Comparison of ENCODE assay signal across 1 cellular context in the genomic region with DNA sequence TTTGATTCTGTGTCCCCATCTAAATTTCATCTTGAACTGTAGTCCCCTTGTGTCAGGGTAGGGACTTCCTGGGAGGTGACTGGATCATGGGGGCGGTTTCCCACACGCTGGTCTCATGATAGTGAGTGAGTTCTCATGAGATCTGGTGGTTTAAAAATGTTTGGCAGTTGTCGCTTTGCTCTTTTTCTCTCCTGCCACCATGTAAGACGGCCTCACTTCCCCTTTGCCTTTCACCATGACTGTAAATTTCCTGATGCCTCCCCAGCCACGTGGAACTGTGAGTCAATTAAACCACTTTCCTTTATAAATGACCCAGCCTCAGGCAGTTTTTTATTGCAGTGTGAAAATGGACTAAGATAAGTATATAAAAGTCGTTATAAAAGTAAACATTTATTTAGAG.
TF ChIP-seq lines count a peak whose summit lies in the region.

No MANE protein-coding gene starts in this region.

TF ChIP-seq in K562, 482 proteins besides CTCF, POLR2A, EP300 and RAD21 (continued from another document and continues in another):
- TF ChIP-seq, protein P1, sequence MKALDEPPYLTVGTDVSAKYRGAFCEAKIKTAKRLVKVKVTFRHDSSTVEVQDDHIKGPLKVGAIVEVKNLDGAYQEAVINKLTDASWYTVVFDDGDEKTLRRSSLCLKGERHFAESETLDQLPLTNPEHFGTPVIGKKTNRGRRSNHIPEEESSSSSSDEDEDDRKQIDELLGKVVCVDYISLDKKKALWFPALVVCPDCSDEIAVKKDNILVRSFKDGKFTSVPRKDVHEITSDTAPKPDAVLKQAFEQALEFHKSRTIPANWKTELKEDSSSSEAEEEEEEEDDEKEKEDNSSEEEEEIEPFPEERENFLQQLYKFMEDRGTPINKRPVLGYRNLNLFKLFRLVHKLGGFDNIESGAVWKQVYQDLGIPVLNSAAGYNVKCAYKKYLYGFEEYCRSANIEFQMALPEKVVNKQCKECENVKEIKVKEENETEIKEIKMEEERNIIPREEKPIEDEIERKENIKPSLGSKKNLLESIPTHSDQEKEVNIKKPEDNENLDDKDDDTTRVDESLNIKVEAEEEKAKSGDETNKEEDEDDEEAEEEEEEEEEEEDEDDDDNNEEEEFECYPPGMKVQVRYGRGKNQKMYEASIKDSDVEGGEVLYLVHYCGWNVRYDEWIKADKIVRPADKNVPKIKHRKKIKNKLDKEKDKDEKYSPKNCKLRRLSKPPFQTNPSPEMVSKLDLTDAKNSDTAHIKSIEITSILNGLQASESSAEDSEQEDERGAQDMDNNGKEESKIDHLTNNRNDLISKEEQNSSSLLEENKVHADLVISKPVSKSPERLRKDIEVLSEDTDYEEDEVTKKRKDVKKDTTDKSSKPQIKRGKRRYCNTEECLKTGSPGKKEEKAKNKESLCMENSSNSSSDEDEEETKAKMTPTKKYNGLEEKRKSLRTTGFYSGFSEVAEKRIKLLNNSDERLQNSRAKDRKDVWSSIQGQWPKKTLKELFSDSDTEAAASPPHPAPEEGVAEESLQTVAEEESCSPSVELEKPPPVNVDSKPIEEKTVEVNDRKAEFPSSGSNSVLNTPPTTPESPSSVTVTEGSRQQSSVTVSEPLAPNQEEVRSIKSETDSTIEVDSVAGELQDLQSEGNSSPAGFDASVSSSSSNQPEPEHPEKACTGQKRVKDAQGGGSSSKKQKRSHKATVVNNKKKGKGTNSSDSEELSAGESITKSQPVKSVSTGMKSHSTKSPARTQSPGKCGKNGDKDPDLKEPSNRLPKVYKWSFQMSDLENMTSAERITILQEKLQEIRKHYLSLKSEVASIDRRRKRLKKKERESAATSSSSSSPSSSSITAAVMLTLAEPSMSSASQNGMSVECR (CRISPR knock-in tag; IDR thresholded peaks at IDR 0.05), result no peak
- TF ChIP-seq, protein P2, sequence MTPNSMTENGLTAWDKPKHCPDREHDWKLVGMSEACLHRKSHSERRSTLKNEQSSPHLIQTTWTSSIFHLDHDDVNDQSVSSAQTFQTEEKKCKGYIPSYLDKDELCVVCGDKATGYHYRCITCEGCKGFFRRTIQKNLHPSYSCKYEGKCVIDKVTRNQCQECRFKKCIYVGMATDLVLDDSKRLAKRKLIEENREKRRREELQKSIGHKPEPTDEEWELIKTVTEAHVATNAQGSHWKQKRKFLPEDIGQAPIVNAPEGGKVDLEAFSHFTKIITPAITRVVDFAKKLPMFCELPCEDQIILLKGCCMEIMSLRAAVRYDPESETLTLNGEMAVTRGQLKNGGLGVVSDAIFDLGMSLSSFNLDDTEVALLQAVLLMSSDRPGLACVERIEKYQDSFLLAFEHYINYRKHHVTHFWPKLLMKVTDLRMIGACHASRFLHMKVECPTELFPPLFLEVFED (CRISPR knock-in tag; conservative IDR thresholded peaks at IDR 0.05), result no peak
- 0 out of 2 replicates have a peak, but pooled peaks have one; percentile 71 for TF ChIP-seq ERF (CRISPR knock-in tag; IDR thresholded peaks at IDR 0.05)
- no peak for TF ChIP-seq ZFP36 (IDR thresholded peaks at IDR 0.05; ENCODE audit: low read depth, low read length, partially characterized antibody)
- no peak for TF ChIP-seq RCOR1 (IDR thresholded peaks at IDR 0.05; ENCODE audit: borderline replicate concordance in 1 of 2, low read depth in 2 of 2, low read length in 2 of 2)
- no peak for TF ChIP-seq ESRRB (CRISPR knock-in tag; IDR thresholded peaks at IDR 0.05; ENCODE audit: borderline replicate concordance)
- TF ChIP-seq ZNF3 (CRISPR knock-in tag; IDR thresholded peaks at IDR 0.05), result no peak
- TF ChIP-seq HCFC1 (IDR thresholded peaks at IDR 0.05; ENCODE audit: low read depth, low read length), result no peak
- TF ChIP-seq, protein P3, sequence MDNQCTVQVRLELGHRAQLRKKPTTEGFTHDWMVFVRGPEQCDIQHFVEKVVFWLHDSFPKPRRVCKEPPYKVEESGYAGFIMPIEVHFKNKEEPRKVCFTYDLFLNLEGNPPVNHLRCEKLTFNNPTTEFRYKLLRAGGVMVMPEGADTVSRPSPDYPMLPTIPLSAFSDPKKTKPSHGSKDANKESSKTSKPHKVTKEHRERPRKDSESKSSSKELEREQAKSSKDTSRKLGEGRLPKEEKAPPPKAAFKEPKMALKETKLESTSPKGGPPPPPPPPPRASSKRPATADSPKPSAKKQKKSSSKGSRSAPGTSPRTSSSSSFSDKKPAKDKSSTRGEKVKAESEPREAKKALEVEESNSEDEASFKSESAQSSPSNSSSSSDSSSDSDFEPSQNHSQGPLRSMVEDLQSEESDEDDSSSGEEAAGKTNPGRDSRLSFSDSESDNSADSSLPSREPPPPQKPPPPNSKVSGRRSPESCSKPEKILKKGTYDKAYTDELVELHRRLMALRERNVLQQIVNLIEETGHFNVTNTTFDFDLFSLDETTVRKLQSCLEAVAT (IDR thresholded peaks at IDR 0.05), result no peak
- 0 out of 4 replicates have a peak, but pooled peaks of 1 of the 2 experiments have one; percentile 8 for TF ChIP-seq TRIM24 (IDR thresholded peaks at IDR 0.05)
- TF ChIP-seq ZNF23 (CRISPR knock-in tag; IDR thresholded peaks at IDR 0.05), result no peak
- peak; percentile 77 for TF ChIP-seq ZNF589 (CRISPR knock-in tag; IDR thresholded peaks at IDR 0.05; ENCODE audit: low read depth)
- TF ChIP-seq TEAD4 (IDR thresholded peaks at IDR 0.05; ENCODE audit: low read length), result no peak
- TF ChIP-seq TEAD4 (CRISPR knock-in tag; IDR thresholded peaks at IDR 0.05; ENCODE audit: borderline replicate concordance), result no peak
- TF ChIP-seq, protein P4, sequence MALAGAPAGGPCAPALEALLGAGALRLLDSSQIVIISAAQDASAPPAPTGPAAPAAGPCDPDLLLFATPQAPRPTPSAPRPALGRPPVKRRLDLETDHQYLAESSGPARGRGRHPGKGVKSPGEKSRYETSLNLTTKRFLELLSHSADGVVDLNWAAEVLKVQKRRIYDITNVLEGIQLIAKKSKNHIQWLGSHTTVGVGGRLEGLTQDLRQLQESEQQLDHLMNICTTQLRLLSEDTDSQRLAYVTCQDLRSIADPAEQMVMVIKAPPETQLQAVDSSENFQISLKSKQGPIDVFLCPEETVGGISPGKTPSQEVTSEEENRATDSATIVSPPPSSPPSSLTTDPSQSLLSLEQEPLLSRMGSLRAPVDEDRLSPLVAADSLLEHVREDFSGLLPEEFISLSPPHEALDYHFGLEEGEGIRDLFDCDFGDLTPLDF (CRISPR knock-in tag; IDR thresholded peaks at IDR 0.05), result no peak
- TF ChIP-seq ARID1B (IDR thresholded peaks at IDR 0.05), result no peak
- no peak for TF ChIP-seq SP1 (CRISPR knock-in tag; IDR thresholded peaks at IDR 0.05)
- no peak for TF ChIP-seq CC2D1A (IDR thresholded peaks at IDR 0.05)
- TF ChIP-seq HNRNPL (IDR thresholded peaks at IDR 0.05; ENCODE audit: low read depth, low read length), result no peak
- no peak for TF ChIP-seq ZNF696 (CRISPR knock-in tag; conservative IDR thresholded peaks at IDR 0.05)
- no peak for TF ChIP-seq FOXA3 (CRISPR knock-in tag; conservative IDR thresholded peaks at IDR 0.05 in 1 of 2, IDR thresholded peaks at IDR 0.05 in 1 of 2)
- TF ChIP-seq CREBBP (IDR thresholded peaks at IDR 0.05; ENCODE audit: low read depth, low read length), result no peak
- no peak for TF ChIP-seq ARHGAP35 (IDR thresholded peaks at IDR 0.05; ENCODE audit: partially characterized antibody)
- TF ChIP-seq, protein P5, sequence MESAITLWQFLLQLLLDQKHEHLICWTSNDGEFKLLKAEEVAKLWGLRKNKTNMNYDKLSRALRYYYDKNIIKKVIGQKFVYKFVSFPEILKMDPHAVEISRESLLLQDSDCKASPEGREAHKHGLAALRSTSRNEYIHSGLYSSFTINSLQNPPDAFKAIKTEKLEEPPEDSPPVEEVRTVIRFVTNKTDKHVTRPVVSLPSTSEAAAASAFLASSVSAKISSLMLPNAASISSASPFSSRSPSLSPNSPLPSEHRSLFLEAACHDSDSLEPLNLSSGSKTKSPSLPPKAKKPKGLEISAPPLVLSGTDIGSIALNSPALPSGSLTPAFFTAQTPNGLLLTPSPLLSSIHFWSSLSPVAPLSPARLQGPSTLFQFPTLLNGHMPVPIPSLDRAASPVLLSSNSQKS (CRISPR knock-in tag; IDR thresholded peaks at IDR 0.05), result no peak
- TF ChIP-seq, protein P6, sequence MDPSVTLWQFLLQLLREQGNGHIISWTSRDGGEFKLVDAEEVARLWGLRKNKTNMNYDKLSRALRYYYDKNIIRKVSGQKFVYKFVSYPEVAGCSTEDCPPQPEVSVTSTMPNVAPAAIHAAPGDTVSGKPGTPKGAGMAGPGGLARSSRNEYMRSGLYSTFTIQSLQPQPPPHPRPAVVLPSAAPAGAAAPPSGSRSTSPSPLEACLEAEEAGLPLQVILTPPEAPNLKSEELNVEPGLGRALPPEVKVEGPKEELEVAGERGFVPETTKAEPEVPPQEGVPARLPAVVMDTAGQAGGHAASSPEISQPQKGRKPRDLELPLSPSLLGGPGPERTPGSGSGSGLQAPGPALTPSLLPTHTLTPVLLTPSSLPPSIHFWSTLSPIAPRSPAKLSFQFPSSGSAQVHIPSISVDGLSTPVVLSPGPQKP (CRISPR knock-in tag; IDR thresholded peaks at IDR 0.05), result no peak
- TF ChIP-seq MED1 (CRISPR knock-in tag; IDR thresholded peaks at IDR 0.05; ENCODE audit: borderline replicate concordance), result no peak
- TF ChIP-seq, protein P7, sequence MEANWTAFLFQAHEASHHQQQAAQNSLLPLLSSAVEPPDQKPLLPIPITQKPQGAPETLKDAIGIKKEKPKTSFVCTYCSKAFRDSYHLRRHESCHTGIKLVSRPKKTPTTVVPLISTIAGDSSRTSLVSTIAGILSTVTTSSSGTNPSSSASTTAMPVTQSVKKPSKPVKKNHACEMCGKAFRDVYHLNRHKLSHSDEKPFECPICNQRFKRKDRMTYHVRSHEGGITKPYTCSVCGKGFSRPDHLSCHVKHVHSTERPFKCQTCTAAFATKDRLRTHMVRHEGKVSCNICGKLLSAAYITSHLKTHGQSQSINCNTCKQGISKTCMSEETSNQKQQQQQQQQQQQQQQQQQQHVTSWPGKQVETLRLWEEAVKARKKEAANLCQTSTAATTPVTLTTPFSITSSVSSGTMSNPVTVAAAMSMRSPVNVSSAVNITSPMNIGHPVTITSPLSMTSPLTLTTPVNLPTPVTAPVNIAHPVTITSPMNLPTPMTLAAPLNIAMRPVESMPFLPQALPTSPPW (CRISPR knock-in tag; IDR thresholded peaks at IDR 0.05), result peak; percentile 31; the same call in 1 of the 2 replicates
- no peak for TF ChIP-seq MCM7 (IDR thresholded peaks at IDR 0.05)
- TF ChIP-seq MCM2 (IDR thresholded peaks at IDR 0.05; ENCODE audit: low read depth), result no peak
- TF ChIP-seq NCOA4 (IDR thresholded peaks at IDR 0.05; ENCODE audit: partially characterized antibody), result no peak
- TF ChIP-seq, protein P8, sequence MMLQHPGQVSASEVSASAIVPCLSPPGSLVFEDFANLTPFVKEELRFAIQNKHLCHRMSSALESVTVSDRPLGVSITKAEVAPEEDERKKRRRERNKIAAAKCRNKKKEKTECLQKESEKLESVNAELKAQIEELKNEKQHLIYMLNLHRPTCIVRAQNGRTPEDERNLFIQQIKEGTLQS (IDR thresholded peaks at IDR 0.05), result no peak
- TF ChIP-seq, protein P8 (CRISPR knock-in tag; conservative IDR thresholded peaks at IDR 0.05), result no peak
- peak; percentile 49; the same call in 1 of the 2 replicates for TF ChIP-seq ELF1 (tag; IDR thresholded peaks at IDR 0.05)
- no peak for TF ChIP-seq ZBTB7A (IDR thresholded peaks at IDR 0.05; ENCODE audit: borderline replicate concordance, control insufficient read depth, low read depth, low read length)
- TF ChIP-seq, protein P9, sequence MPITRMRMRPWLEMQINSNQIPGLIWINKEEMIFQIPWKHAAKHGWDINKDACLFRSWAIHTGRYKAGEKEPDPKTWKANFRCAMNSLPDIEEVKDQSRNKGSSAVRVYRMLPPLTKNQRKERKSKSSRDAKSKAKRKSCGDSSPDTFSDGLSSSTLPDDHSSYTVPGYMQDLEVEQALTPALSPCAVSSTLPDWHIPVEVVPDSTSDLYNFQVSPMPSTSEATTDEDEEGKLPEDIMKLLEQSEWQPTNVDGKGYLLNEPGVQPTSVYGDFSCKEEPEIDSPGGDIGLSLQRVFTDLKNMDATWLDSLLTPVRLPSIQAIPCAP (CRISPR knock-in tag; IDR thresholded peaks at IDR 0.05; ENCODE audit: borderline replicate concordance), result no peak
- no peak for TF ChIP-seq MYNN (IDR thresholded peaks at IDR 0.05)
- no peak for TF ChIP-seq MYNN (CRISPR knock-in tag; IDR thresholded peaks at IDR 0.05)
- TF ChIP-seq, protein P10, sequence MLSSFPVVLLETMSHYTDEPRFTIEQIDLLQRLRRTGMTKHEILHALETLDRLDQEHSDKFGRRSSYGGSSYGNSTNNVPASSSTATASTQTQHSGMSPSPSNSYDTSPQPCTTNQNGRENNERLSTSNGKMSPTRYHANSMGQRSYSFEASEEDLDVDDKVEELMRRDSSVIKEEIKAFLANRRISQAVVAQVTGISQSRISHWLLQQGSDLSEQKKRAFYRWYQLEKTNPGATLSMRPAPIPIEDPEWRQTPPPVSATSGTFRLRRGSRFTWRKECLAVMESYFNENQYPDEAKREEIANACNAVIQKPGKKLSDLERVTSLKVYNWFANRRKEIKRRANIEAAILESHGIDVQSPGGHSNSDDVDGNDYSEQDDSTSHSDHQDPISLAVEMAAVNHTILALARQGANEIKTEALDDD (IDR thresholded peaks at IDR 0.05), result no peak
- no peak for TF ChIP-seq SMARCA4 (IDR thresholded peaks at IDR 0.05)
- no peak for TF ChIP-seq CBX2 (IDR thresholded peaks at IDR 0.05; ENCODE audit: insufficient read depth, low read length, poor library complexity, severe bottlenecking)
- no peak for TF ChIP-seq ESRRA (IDR thresholded peaks at IDR 0.05; ENCODE audit: borderline replicate concordance, low read depth)
- TF ChIP-seq ZKSCAN8 (CRISPR knock-in tag; IDR thresholded peaks at IDR 0.05), result no peak
- TF ChIP-seq, protein P11, sequence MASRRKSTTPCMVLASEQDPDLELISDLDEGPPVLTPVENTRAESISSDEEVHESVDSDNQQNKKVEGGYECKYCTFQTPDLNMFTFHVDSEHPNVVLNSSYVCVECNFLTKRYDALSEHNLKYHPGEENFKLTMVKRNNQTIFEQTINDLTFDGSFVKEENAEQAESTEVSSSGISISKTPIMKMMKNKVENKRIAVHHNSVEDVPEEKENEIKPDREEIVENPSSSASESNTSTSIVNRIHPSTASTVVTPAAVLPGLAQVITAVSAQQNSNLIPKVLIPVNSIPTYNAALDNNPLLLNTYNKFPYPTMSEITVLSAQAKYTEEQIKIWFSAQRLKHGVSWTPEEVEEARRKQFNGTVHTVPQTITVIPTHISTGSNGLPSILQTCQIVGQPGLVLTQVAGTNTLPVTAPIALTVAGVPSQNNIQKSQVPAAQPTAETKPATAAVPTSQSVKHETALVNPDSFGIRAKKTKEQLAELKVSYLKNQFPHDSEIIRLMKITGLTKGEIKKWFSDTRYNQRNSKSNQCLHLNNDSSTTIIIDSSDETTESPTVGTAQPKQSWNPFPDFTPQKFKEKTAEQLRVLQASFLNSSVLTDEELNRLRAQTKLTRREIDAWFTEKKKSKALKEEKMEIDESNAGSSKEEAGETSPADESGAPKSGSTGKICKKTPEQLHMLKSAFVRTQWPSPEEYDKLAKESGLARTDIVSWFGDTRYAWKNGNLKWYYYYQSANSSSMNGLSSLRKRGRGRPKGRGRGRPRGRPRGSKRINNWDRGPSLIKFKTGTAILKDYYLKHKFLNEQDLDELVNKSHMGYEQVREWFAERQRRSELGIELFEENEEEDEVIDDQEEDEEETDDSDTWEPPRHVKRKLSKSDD (conservative IDR thresholded peaks at IDR 0.05; ENCODE audit: low read length), result no peak
- TF ChIP-seq CBX5 (IDR thresholded peaks at IDR 0.05; ENCODE audit: borderline replicate concordance, low read depth), result no peak
- TF ChIP-seq BCL6 (CRISPR knock-in tag; IDR thresholded peaks at IDR 0.05), result no peak
